9 cellular contexts compared by ENCODE assay signal in genomic region chr1:7117599-7118281, GRCh38.
DNase-seq lines count a peak whose midpoint lies in the region; ATAC-seq and TF ChIP-seq lines count a peak whose summit lies in the region.
"Had no signal": no experiment of that assay in that cellular context is flagged by ENCODE, and none has a peak within 500 bp of the region (broad histone marks: within the 10 kb centered on the region; RNA-seq: fewer than 3 reads in every experiment).

No MANE protein-coding gene starts in this region.

- H3K9me3 Mint-ChIP-seq in type B pancreatic cell: peaks cover 10% of the 10 kb centered on the region

- peak; percentile 46 for ATAC-seq in Right ventricle myocardium inferior
- ATAC-seq in GM19452 (IDR thresholded peaks at IDR 0.05; ENCODE audit: unreplicated experiment): no peak
- no peak for ATAC-seq in HG02870 (IDR thresholded peaks at IDR 0.05; ENCODE audit: unreplicated experiment)

- H3K4me1 ChIP-seq in left ventricle myocardium inferior: peaks cover 17% of the 10 kb centered on the region

- H3K36me3 Mint-ChIP-seq in type B pancreatic cell: no peaks in the 10 kb centered on the region

- peaks cover 4% of the 10 kb centered on the region for H3K9me3 ChIP-seq in left ventricle myocardium inferior (replicated peaks)

- no peak overlapping the region for H3K27ac ChIP-seq in left ventricle myocardium inferior (replicated peaks)
- H3K27ac ChIP-seq: VCaP had no signal

- peaks cover 15% of the 10 kb centered on the region for H3K4me1 Mint-ChIP-seq in type B pancreatic cell (ENCODE audit: unreplicated experiment)

- peaks cover 5% of the 10 kb centered on the region for H3K27me3 ChIP-seq in left ventricle myocardium inferior (ENCODE audit: low read depth)

- H3K4me3 ChIP-seq in left ventricle myocardium inferior: no peak overlapping the region

- no peaks in the 10 kb centered on the region for H3K36me3 ChIP-seq in left ventricle myocardium inferior

- DNase-seq in Right ventricle myocardium inferior (ENCODE audit: missing footprints) (no peak), left ventricle myocardium inferior (no peak), SK-N-DZ (ENCODE audit: low spot score) (peak; percentile 72), hepatic stellate cell (ENCODE audit: low spot score) (peak; percentile 19), type B pancreatic cell (ENCODE audit: extremely low spot score, unreplicated experiment) (no peak)
- no peak for DNase-seq in stimulated activated naive CD4-positive, alpha-beta T cell (lab: John Stamatoyannopoulos, UW)

- no peak for TF ChIP-seq CTCF in left ventricle myocardium inferior (IDR thresholded peaks at IDR 0.05; ENCODE audit: borderline replicate concordance)
- TF ChIP-seq CTCF in type B pancreatic cell (conservative IDR thresholded peaks at IDR 0.05): peak; percentile 7

- H3K4me3 Mint-ChIP-seq in type B pancreatic cell: peak overlapping the region; percentile 76

- intact Hi-C loops in Right ventricle myocardium inferior (cut with DNase I): no loop called here
- intact Hi-C loops in left ventricle myocardium inferior (cut with micrococcal nuclease): no loop called here

- peak overlapping the region; percentile 95 for H3K27ac Mint-ChIP-seq in type B pancreatic cell

- H3K27me3 Mint-ChIP-seq in type B pancreatic cell: peaks cover 6% of the 10 kb centered on the region

Comparison
In these comparisons a context has a peak if more than half of its experiments do, and no peak if none do; other contexts are left out.
1. DNase-seq: peak in SK-N-DZ (single experiment) and hepatic stellate cell (single experiment); none in Right ventricle myocardium inferior (single experiment), left ventricle myocardium inferior (single experiment), type B pancreatic cell (single experiment) and stimulated activated naive CD4-positive, alpha-beta T cell (0 of 6).